In genomic region chr6:30742316-30743098, GRCh38 we compare ENCODE assay signal across 8 cellular contexts. TPM values are rescaled to one million over a fixed set of nuclear protein-coding genes. Genes with fewer than 3 reads are reported as not detected.
DNase-seq lines count a peak whose midpoint lies in the region; ATAC-seq and TF ChIP-seq lines count a peak whose summit lies in the region.

TSS of gene FLOT1 (minus strand) at chr6:30742687. CDS start at chr6:30742189, 498 bp downstream.

- H3K4me3 ChIP-seq in GM12864 (ENCODE audit: low read depth, low read length) (peak within 1 kb of the TSS; percentile 85), urinary bladder (ENCODE audit: low read depth, low read length) (peak within 1 kb of the TSS; percentile 83)

- no peak for TF ChIP-seq CTCF in GM12864 (IDR thresholded peaks at IDR 0.05; ENCODE audit: low read depth, low read length, missing control alignments)

- DNase-seq in GM12864 (ENCODE audit: low read depth) (no peak), NCI-H1694 (lab: John Stamatoyannopoulos, UW) (peak; percentile 39), T-helper 2 cell (peak; percentile 65 to 89 (median 78)), left ventricle myocardium superior (peak; percentile 99), pulmonary artery endothelial cell (ENCODE audit: low read depth, low spot score) (no peak)

- ATAC-seq in HG02759 (IDR thresholded peaks at IDR 0.05; ENCODE audit: unreplicated experiment) (peak; percentile 84), left ventricle myocardium superior (peak; percentile 91)

- H3K27ac ChIP-seq in angular gyrus (ENCODE audit: low read depth, low read length) (peak within 1 kb of the TSS; percentile 79), urinary bladder (ENCODE audit: low read depth) (peak within 1 kb of the TSS; percentile 92)

- no peaks in the 10 kb centered on the region for H3K36me3 ChIP-seq in urinary bladder (ENCODE audit: insufficient read depth)

- H3K4me1 ChIP-seq in urinary bladder (ENCODE audit: insufficient read depth), result no peaks in the 10 kb centered on the region

- intact Hi-C loops in left ventricle myocardium superior (cut with micrococcal nuclease), result loop anchor here (10.0 kb wide), 1 partner anchor 82 kb away; no protein-coding TSS in a partner anchor

- WGBS in urinary bladder, result under 1% methylated on average over 66 of the region's 66 CpGs

RNA-seq across cellular contexts. Expression of gene FLOT1, which starts in this region (rescaled TPM):
- total RNA-seq in left ventricle myocardium superior (238 TPM), pulmonary artery endothelial cell (46.6 and 107 TPM in 2 replicates), urinary bladder (40.0 TPM)
- 298 TPM for polyA plus RNA-seq in urinary bladder

Comparison
In these comparisons a context has a peak if more than half of its experiments do, and no peak if none do; other contexts are left out.
1. DNase-seq: peak in NCI-H1694 (single experiment), T-helper 2 cell (5 of 5) and left ventricle myocardium superior (single experiment); none in GM12864 (single experiment) and pulmonary artery endothelial cell (single experiment).